23 cellular contexts compared by ENCODE assay signal in the genomic region with DNA sequence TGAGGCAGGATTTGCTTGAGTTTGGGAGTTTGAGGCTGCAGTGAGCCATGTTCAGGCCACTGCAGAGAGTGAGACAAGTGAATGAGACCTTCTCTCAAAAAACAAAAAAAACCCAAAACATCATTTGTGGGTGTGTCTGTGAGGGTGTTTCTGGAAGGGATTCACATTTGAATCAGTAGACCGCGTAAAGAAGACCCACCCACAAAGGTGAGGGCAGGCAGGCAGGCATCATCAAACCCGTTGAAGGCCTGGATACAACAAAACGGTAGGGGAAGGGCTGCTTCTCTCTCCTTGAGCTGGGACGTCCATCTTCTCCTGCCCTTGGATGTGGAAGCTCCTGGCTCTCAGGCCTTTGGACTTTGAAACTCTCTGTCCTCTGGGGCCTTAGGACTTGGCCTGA. TPM values are rescaled to one million over a fixed set of nuclear protein-coding genes. Genes with fewer than 3 reads are reported as not detected.
A peak's percentile ranks its signal among the peaks of the same experiment; 100 is the strongest.
DNase-seq lines count a peak whose midpoint lies in the region; ATAC-seq and TF ChIP-seq lines count a peak whose summit lies in the region.
"Had no signal": no experiment of that assay in that cellular context is flagged by ENCODE, and none has a peak within 500 bp of the region (broad histone marks: within the 10 kb centered on the region; RNA-seq: fewer than 3 reads in every experiment).

No MANE protein-coding gene starts in this region.

- no peak for TF ChIP-seq CTCF in Calu3 (IDR thresholded peaks at IDR 0.05; ENCODE audit: unreplicated experiment)

- H3K9me3 Mint-ChIP-seq in activated CD4-positive, alpha-beta memory T cell treated with anti-CD3 and anti-CD28 coated beads, Interleukin-2, amount 10 ng/mL, durations not matched to agents 7 days and 5 days: peaks cover 7% of the 10 kb centered on the region
- no peaks in the 10 kb centered on the region for H3K9me3 Mint-ChIP-seq in activated naive CD8-positive, alpha-beta T cell treated with anti-CD3 and anti-CD28 coated beads, Interleukin-2, amount 50 U/mL, for 24 hours
- H3K9me3 Mint-ChIP-seq in stimulated activated naive CD8-positive, alpha-beta T cell treated with anti-CD3 and anti-CD28 coated beads, Interleukin-15, amount 100 ng/mL, for 72 hours: peaks cover 4 to 7% of the 10 kb centered on the region in 2 donors
- no peaks in the 10 kb centered on the region for H3K9me3 Mint-ChIP-seq in Calu3 (ENCODE audit: low read depth, unreplicated experiment)

- peaks cover 37% of the 10 kb centered on the region for H3K36me3 Mint-ChIP-seq in activated CD4-positive, alpha-beta memory T cell treated with anti-CD3 and anti-CD28 coated beads, Interleukin-2, amount 10 ng/mL, durations not matched to agents 7 days and 5 days (ENCODE audit: low read depth)
- no peaks in the 10 kb centered on the region for H3K36me3 Mint-ChIP-seq in activated naive CD8-positive, alpha-beta T cell treated with anti-CD3 and anti-CD28 coated beads, Interleukin-2, amount 50 U/mL, for 24 hours (ENCODE audit: low read depth)
- H3K36me3 Mint-ChIP-seq in Calu3 (ENCODE audit: insufficient read depth, unreplicated experiment): no peaks in the 10 kb centered on the region
- H3K36me3 Mint-ChIP-seq: mesothelial cell of epicardium, naive B cell had no signal

- CTCF ChIA-PET in activated CD4-positive, alpha-beta memory T cell treated with anti-CD3 and anti-CD28 coated beads, Interleukin-2, amount 10 ng/mL, durations not matched to agents 7 days and 5 days (lab: Charles Lee): interaction anchor here (0.6 to 5.9 kb wide), 8 partner anchors 11 to 271 kb away, joined by 3 to 54 read pairs (median 6); partner anchors contain the start of gene SOS1
- CTCF ChIA-PET in Calu3 (lab: Charles Lee): no interaction called here

- H3K27me3 Mint-ChIP-seq in activated CD4-positive, alpha-beta memory T cell treated with anti-CD3 and anti-CD28 coated beads, Interleukin-2, amount 10 ng/mL, durations not matched to agents 7 days and 5 days: no peaks in the 10 kb centered on the region
- no peaks in the 10 kb centered on the region for H3K27me3 Mint-ChIP-seq in activated naive CD8-positive, alpha-beta T cell treated with anti-CD3 and anti-CD28 coated beads, Interleukin-2, amount 50 U/mL, for 24 hours
- H3K27me3 Mint-ChIP-seq in stimulated activated naive CD8-positive, alpha-beta T cell treated with anti-CD3 and anti-CD28 coated beads, Interleukin-15, amount 100 ng/mL, for 72 hours: no peaks in the 10 kb centered on the region
- no peaks in the 10 kb centered on the region for H3K27me3 Mint-ChIP-seq in Calu3 (ENCODE audit: unreplicated experiment)
- H3K27me3 Mint-ChIP-seq: naive B cell had no signal

- peak; percentile 11 for DNase-seq in activated naive CD4-positive, alpha-beta T cell treated with Interleukin-2 at 50 U/mL for 16 hours
- DNase-seq in activated naive CD4-positive, alpha-beta T cell (lab: John Stamatoyannopoulos, UW): no peak
- DNase-seq in activated CD4-positive, alpha-beta memory T cell treated with anti-CD3 and anti-CD28 coated beads, Interleukin-2, amount 10 ng/mL, durations not matched to agents 7 days and 5 days: peak; percentile 55
- DNase-seq in activated naive CD8-positive, alpha-beta T cell treated with anti-CD3 and anti-CD28 coated beads, Interleukin-2, amount 50 U/mL, for 24 hours: no peak
- peak in 1 of 2 donors; percentile 27 for DNase-seq in stimulated activated naive CD8-positive, alpha-beta T cell treated with anti-CD3 and anti-CD28 coated beads, Interleukin-15, amount 100 ng/mL, for 72 hours
- no peak for DNase-seq in Calu3
- DNase-seq in kidney glomerular epithelial cell (lab: John Stamatoyannopoulos, UW): no peak
- DNase-seq in posterior vena cava (ENCODE audit: low spot score): no peak
- DNase-seq: ACHN; activated CD4-positive, alpha-beta T cell treated with anti-CD3 and anti-CD28 coated beads, Interleukin-2, amount 50 U/mL, for 4 hours; brain microvascular endothelial cell; H9; naive B cell; NCI-H2171 treated with DMSO at 0.1 percent for 48 hours; NCI-H524 treated with DMSO at 0.1 percent for 48 hours; Right ventricle myocardium superior; stimulated activated CD4-positive, alpha-beta T cell treated with anti-CD3 and anti-CD28 coated beads, Interleukin-1b, Interleukin-23, amount 100 ng/mL, for 48 hours; stimulated activated CD8-positive, alpha-beta memory T cell treated with anti-CD3 and anti-CD28 coated beads, Interleukin-4, amount 100 ng/mL, for 48 hours; T1000; transverse colon; WERI-Rb-1 had no signal

- BruUV-seq in Calu3 (replicated peaks; lab: Mats Ljungman, UMichigan): no TSS peak

- H3K4me1 Mint-ChIP-seq in activated CD4-positive, alpha-beta memory T cell treated with anti-CD3 and anti-CD28 coated beads, Interleukin-2, amount 10 ng/mL, durations not matched to agents 7 days and 5 days: peaks cover 72% of the 10 kb centered on the region
- peaks cover 55% of the 10 kb centered on the region for H3K4me1 Mint-ChIP-seq in activated naive CD8-positive, alpha-beta T cell treated with anti-CD3 and anti-CD28 coated beads, Interleukin-2, amount 50 U/mL, for 24 hours
- peaks cover 73% of the 10 kb centered on the region for H3K4me1 Mint-ChIP-seq in stimulated activated naive CD8-positive, alpha-beta T cell treated with anti-CD3 and anti-CD28 coated beads, Interleukin-15, amount 100 ng/mL, for 72 hours
- H3K4me1 Mint-ChIP-seq in Calu3 (ENCODE audit: low read depth, unreplicated experiment): no peaks in the 10 kb centered on the region
- H3K4me1 Mint-ChIP-seq: mesothelial cell of epicardium had no signal

- peak overlapping the region; percentile 95 for H3K27ac Mint-ChIP-seq in activated CD4-positive, alpha-beta memory T cell treated with anti-CD3 and anti-CD28 coated beads, Interleukin-2, amount 10 ng/mL, durations not matched to agents 7 days and 5 days
- peak overlapping the region; percentile 90 for H3K27ac Mint-ChIP-seq in activated naive CD8-positive, alpha-beta T cell treated with anti-CD3 and anti-CD28 coated beads, Interleukin-2, amount 50 U/mL, for 24 hours
- H3K27ac Mint-ChIP-seq in stimulated activated naive CD8-positive, alpha-beta T cell treated with anti-CD3 and anti-CD28 coated beads, Interleukin-15, amount 100 ng/mL, for 72 hours: peak overlapping the region; percentile 73 to 98
- no peak overlapping the region for H3K27ac Mint-ChIP-seq in Calu3 (ENCODE audit: unreplicated experiment)
- H3K27ac Mint-ChIP-seq: mesothelial cell of epicardium had no signal

- no peak for ATAC-seq in activated naive CD8-positive, alpha-beta T cell treated with anti-CD3 and anti-CD28 coated beads, Interleukin-2, amount 50 U/mL, for 24 hours
- no peak for ATAC-seq in stimulated activated naive CD8-positive, alpha-beta T cell treated with anti-CD3 and anti-CD28 coated beads, Interleukin-15, amount 100 ng/mL, for 72 hours

- intact Hi-C loops in Calu3 (cut with micrococcal nuclease; ENCODE audit: unreplicated experiment): no loop called here
- intact Hi-C loops in posterior vena cava (cut with DNase I): no loop called here

- POLR2A ChIA-PET in activated CD4-positive, alpha-beta memory T cell treated with anti-CD3 and anti-CD28 coated beads, Interleukin-2, amount 10 ng/mL, durations not matched to agents 7 days and 5 days (lab: Charles Lee): interaction anchor here (1.1 to 10.3 kb wide), 6 partner anchors 9 to 105 kb away, joined by 3 to 543 read pairs (median 30); partner anchors contain the start of gene SOS1

- peak overlapping the region; percentile 66 for H3K4me3 Mint-ChIP-seq in activated CD4-positive, alpha-beta memory T cell treated with anti-CD3 and anti-CD28 coated beads, Interleukin-2, amount 10 ng/mL, durations not matched to agents 7 days and 5 days
- H3K4me3 Mint-ChIP-seq in activated naive CD8-positive, alpha-beta T cell treated with anti-CD3 and anti-CD28 coated beads, Interleukin-2, amount 50 U/mL, for 24 hours: no peak overlapping the region
- peak overlapping the region; percentile 53 to 74 for H3K4me3 Mint-ChIP-seq in stimulated activated naive CD8-positive, alpha-beta T cell treated with anti-CD3 and anti-CD28 coated beads, Interleukin-15, amount 100 ng/mL, for 72 hours
- no peak overlapping the region for H3K4me3 Mint-ChIP-seq in Calu3 (ENCODE audit: low read depth, unreplicated experiment)
- H3K4me3 Mint-ChIP-seq: H9, mesothelial cell of epicardium, naive B cell had no signal

RNA-seq across cellular contexts. Expression of gene CDKL4, which starts 25.4 kb away (rescaled TPM):
- under 1 TPM in 1 of 2 experiments, not detected in 1; 0.25 TPM for total RNA-seq in activated CD4-positive, alpha-beta memory T cell treated with anti-CD3 and anti-CD28 coated beads, Interleukin-2, amount 10 ng/mL, durations not matched to agents 7 days and 5 days
- total RNA-seq in Calu3 (2022): 0.83 and 1.3 TPM in 2 replicates
- 1 to 10 TPM in 1 of 2 donors, under 1 TPM in 1; 0.46 to 1.2 TPM for total RNA-seq in posterior vena cava
- total RNA-seq: glomerular endothelial cell, H9, Right ventricle myocardium superior had no signal

Comparison
In these comparisons a context has a peak if more than half of its experiments do, and no peak if none do; other contexts are left out.
1. DNase-seq: peak in activated naive CD4-positive, alpha-beta T cell treated with Interleukin-2 at 50 U/mL for 16 hours (single experiment) and activated CD4-positive, alpha-beta memory T cell treated with anti-CD3 and anti-CD28 coated beads, Interleukin-2, amount 10 ng/mL, durations not matched to agents 7 days and 5 days (single experiment); none in activated naive CD4-positive, alpha-beta T cell (0 of 4), activated naive CD8-positive, alpha-beta T cell treated with anti-CD3 and anti-CD28 coated beads, Interleukin-2, amount 50 U/mL, for 24 hours (single experiment), Calu3 (single experiment), kidney glomerular epithelial cell (single experiment) and posterior vena cava (single experiment).
2. H3K4me3 Mint-ChIP-seq: peak in activated CD4-positive, alpha-beta memory T cell treated with anti-CD3 and anti-CD28 coated beads, Interleukin-2, amount 10 ng/mL, durations not matched to agents 7 days and 5 days (single experiment) and stimulated activated naive CD8-positive, alpha-beta T cell treated with anti-CD3 and anti-CD28 coated beads, Interleukin-15, amount 100 ng/mL, for 72 hours (2 of 2); none in activated naive CD8-positive, alpha-beta T cell treated with anti-CD3 and anti-CD28 coated beads, Interleukin-2, amount 50 U/mL, for 24 hours (single experiment) and Calu3 (single experiment).